ENCODE assay signal across 9 cellular contexts in genomic region chr14:24978862-24979724, GRCh38.
DNase-seq lines count a peak whose midpoint lies in the region; ATAC-seq, FAIRE-seq and TF ChIP-seq lines count a peak whose summit lies in the region.
"Had no signal": no experiment of that assay in that cellular context is flagged by ENCODE, and none has a peak within 500 bp of the region (broad histone marks: within the 10 kb centered on the region; RNA-seq: fewer than 3 reads in every experiment).

No MANE protein-coding gene starts in this region.

- no peak overlapping the region for H2AFZ ChIP-seq in astrocyte (ENCODE audit: low read depth, low read length)

- DNase-seq in Caki2 (ENCODE audit: low read depth) (peak; percentile 52), astrocyte (ENCODE audit: low read depth) (peak; percentile 63), D341Med (ENCODE audit: low spot score) (no peak), A673 (ENCODE audit: low spot score) (no peak)
- DNase-seq in activated T-cell treated with anti-CD3 and anti-CD28 coated beads, Interleukin-2, amount 50 U/mL, for 1 hour = no peak
- DNase-seq in effector memory CD4-positive, alpha-beta T cell = no peak
- DNase-seq: heart right ventricle had no signal

- H3K27me3 Mint-ChIP-seq in astrocyte (ENCODE audit: low read depth, unreplicated experiment) = no peaks in the 10 kb centered on the region

- no peak overlapping the region for H3K4me3 Mint-ChIP-seq in astrocyte (ENCODE audit: unreplicated experiment)

- POLR2A ChIA-PET in A673 (lab: Charles Lee; ENCODE audit: low non-redundant PET) = interaction anchor here (0.5 kb wide), 1 partner anchor 67 kb away, joined by 3 read pairs; no protein-coding TSS in a partner anchor

- TF ChIP-seq CTCF in astrocyte (IDR thresholded peaks at IDR 0.05; ENCODE audit: insufficient read depth, low read depth, low read length) (no peak), A673 (conservative IDR thresholded peaks at IDR 0.05; ENCODE audit: low read depth, low read length) (no peak)

- ATAC-seq in GM19468 (IDR thresholded peaks at IDR 0.05; ENCODE audit: extremely low read depth, unreplicated experiment) = peak; percentile 67
- ATAC-seq in HG03064 (IDR thresholded peaks at IDR 0.05; ENCODE audit: low read depth, unreplicated experiment) = peak; percentile 85

- H3K27ac Mint-ChIP-seq in astrocyte (ENCODE audit: unreplicated experiment) = peak overlapping the region; percentile 31

- H3K4me2 ChIP-seq in astrocyte (ENCODE audit: low read length) = no peak overlapping the region

- H3K36me3 ChIP-seq in astrocyte (ENCODE audit: insufficient read depth, low read length) (no peaks in the 10 kb centered on the region), A673 (ENCODE audit: insufficient read depth, low read length, poor library complexity, severe bottlenecking) (no peaks in the 10 kb centered on the region)
- no peaks in the 10 kb centered on the region for H3K36me3 ChIP-seq in effector memory CD4-positive, alpha-beta T cell (ENCODE audit: control insufficient read depth, insufficient read depth, low read length)
- H3K36me3 ChIP-seq: heart right ventricle had no signal

- H3K4me3 ChIP-seq in astrocyte (ENCODE audit: insufficient read depth, low read depth, low read length) (no peak overlapping the region), A673 (ENCODE audit: low read depth, low read length, poor library complexity, severe bottlenecking) (no peak overlapping the region)
- no peak overlapping the region for H3K4me3 ChIP-seq in effector memory CD4-positive, alpha-beta T cell (ENCODE audit: insufficient read depth, low read depth, low read length, poor library complexity, severe bottlenecking)
- H3K4me3 ChIP-seq: heart right ventricle had no signal

- in situ Hi-C loops in Caki2 (cut with HindIII; ENCODE audit: low pct_unique_long_range_greater_than_20kb, low sequenced_read_pairs) = no loop called here

- H3K36me3 Mint-ChIP-seq in astrocyte (ENCODE audit: low read depth, unreplicated experiment) = no peaks in the 10 kb centered on the region

- H3K4me1 ChIP-seq in astrocyte (ENCODE audit: insufficient read depth, low read length) (peaks cover 4% of the 10 kb centered on the region), A673 (ENCODE audit: insufficient read depth, low read length, poor library complexity, severe bottlenecking) (no peaks in the 10 kb centered on the region)
- H3K4me1 ChIP-seq in effector memory CD4-positive, alpha-beta T cell (ENCODE audit: control insufficient read depth, insufficient read depth, low read length, poor library complexity, severe bottlenecking) = no peaks in the 10 kb centered on the region

- FAIRE-seq in astrocyte (lab: Jason Lieb, UNC) = no peak

- no peaks in the 10 kb centered on the region for H3K9me3 Mint-ChIP-seq in astrocyte (ENCODE audit: unreplicated experiment)

- no TSS peak for BruUV-seq in A673 (replicated peaks; lab: Mats Ljungman, UMichigan)

- H3K4me1 Mint-ChIP-seq in astrocyte (ENCODE audit: low read depth, unreplicated experiment) = peaks cover 35% of the 10 kb centered on the region

- CTCF ChIA-PET in A673 (lab: Charles Lee) = no interaction called here

- H3K9me3 ChIP-seq in astrocyte (ENCODE audit: insufficient read depth, low read depth, low read length) (no peaks in the 10 kb centered on the region), A673 (ENCODE audit: low read depth, low read length, poor library complexity, severe bottlenecking) (no peaks in the 10 kb centered on the region)
- H3K9me3 ChIP-seq in effector memory CD4-positive, alpha-beta T cell (ENCODE audit: control insufficient read depth, low read length) = no peaks in the 10 kb centered on the region
- H3K9me3 ChIP-seq: heart right ventricle had no signal

- H3K9ac ChIP-seq in astrocyte (ENCODE audit: low read length) = no peak overlapping the region

- H3K27ac ChIP-seq in astrocyte (ENCODE audit: low read depth, low read length) (no peak overlapping the region), A673 (ENCODE audit: low read depth, low read length, poor library complexity, severe bottlenecking) (no peak overlapping the region)
- H3K27ac ChIP-seq in effector memory CD4-positive, alpha-beta T cell (ENCODE audit: insufficient read depth, low read length, poor library complexity, severe bottlenecking) = no peak overlapping the region
- H3K27ac ChIP-seq: heart right ventricle had no signal

- H3K79me2 ChIP-seq in astrocyte (ENCODE audit: insufficient read depth, low read length) = no peaks in the 10 kb centered on the region

- H4K20me1 ChIP-seq in astrocyte (ENCODE audit: insufficient read depth, low read length) = no peaks in the 10 kb centered on the region

- H3K27me3 ChIP-seq in astrocyte (ENCODE audit: insufficient read depth, low read length) = no peaks in the 10 kb centered on the region
- H3K27me3 ChIP-seq in effector memory CD4-positive, alpha-beta T cell (replicated peaks; ENCODE audit: control insufficient read depth, insufficient read depth, low read length, poor library complexity, severe bottlenecking) = no peaks in the 10 kb centered on the region
- H3K27me3 ChIP-seq in A673 (replicated peaks; ENCODE audit: insufficient read depth, low read depth, low read length, poor library complexity) = no peaks in the 10 kb centered on the region
- H3K27me3 ChIP-seq: heart right ventricle had no signal

- intact Hi-C loops in A673 (cut with micrococcal nuclease; ENCODE audit: unreplicated experiment) = no loop called here

Comparison
In these comparisons a context has a peak if more than half of its experiments do, and no peak if none do; other contexts are left out.
1. DNase-seq: peak in Caki2 (single experiment) and astrocyte (single experiment); none in activated T-cell treated with anti-CD3 and anti-CD28 coated beads, Interleukin-2, amount 50 U/mL, for 1 hour (single experiment), effector memory CD4-positive, alpha-beta T cell (0 of 3), D341Med (single experiment) and A673 (single experiment).